In the genomic region with DNA sequence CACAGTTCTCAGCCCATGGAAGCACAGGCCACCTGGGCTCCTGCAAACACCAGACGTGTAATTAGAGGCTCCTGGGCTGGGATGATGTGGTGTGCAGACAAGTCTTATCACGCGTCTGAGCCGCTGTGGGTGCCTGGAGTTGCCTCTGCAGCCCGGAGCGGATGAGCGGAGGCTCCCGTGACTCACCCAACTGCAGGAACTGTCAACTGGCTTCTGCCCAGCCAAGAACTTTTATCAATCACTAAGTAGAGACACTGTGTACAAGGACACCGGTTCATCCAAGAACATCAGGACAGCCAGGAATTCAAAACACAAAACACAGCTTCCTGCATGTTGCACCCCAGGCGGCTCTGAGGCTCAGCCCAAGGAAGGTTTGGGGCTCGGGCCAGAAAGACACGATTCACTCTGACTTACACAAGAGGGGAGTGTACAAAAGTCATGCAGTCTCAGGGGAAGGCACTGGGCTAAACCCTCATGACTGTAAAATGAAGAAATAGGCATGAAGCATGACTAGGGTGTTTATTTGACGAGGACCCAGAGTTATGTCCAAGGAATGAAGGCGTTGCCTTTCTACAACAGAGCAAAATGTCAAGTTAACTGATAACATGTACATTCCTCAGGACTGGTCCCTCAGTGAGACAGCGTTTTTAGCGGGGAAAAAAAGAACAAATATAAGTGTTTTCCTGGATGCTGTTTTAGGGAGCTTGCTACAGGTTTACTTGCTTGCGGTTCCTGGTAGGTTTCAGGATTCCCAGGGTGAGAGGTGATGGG, we compare ENCODE assay signal across 8 cellular contexts. TPM values are rescaled to one million over a fixed set of nuclear protein-coding genes. Genes with fewer than 3 reads are reported as not detected.
DNase-seq lines count a peak whose midpoint lies in the region; ATAC-seq and TF ChIP-seq lines count a peak whose summit lies in the region.

No MANE protein-coding gene starts in this region.

- 35 to 40% methylated on average over 17 of the region's 17 CpGs for WGBS in tibial nerve, 2 donors

- peaks cover 0 to 14% (median 0%) of the 10 kb centered on the region in 3 donors for H3K36me3 ChIP-seq in tibial nerve

- TF ChIP-seq EP300 in tibial nerve (IDR thresholded peaks at IDR 0.05) = peak; percentile 70 to 97

- peaks cover 0 to 31% (median 8%) of the 10 kb centered on the region in 4 donors for H3K4me1 ChIP-seq in tibial nerve

- ATAC-seq in left lobe of liver = peak; percentile 28

- DNase-seq in Caki2 (ENCODE audit: low read depth) (peak; percentile 91), NCI-H2081 treated with DMSO at 0.1 percent for 48 hours (lab: John Stamatoyannopoulos, UW) (peak; percentile 45), astrocyte of the spinal cord (ENCODE audit: low read depth, low spot score) (peak; percentile 94), left lobe of liver (ENCODE audit: low spot score) (peak; percentile 76), tibial nerve (ENCODE audit: low spot score in 2 of 2) (peak; percentile 90 to 94), GM13976 (ENCODE audit: low spot score) (no peak)
- no peak for DNase-seq in stimulated activated CD4-positive, alpha-beta T cell treated with anti-CD3 and anti-CD28 coated beads, Interleukin-12 subunit alpha, Interleukin-12 subunit beta, amount 100 ng/mL, for 4 hours
- DNase-seq in stimulated activated CD4-positive, alpha-beta T cell treated with anti-CD3 and anti-CD28 coated beads, Interleukin-4, amount 100 ng/mL, for 4 hours = no peak

- in situ Hi-C loops in Caki2 (cut with HindIII; ENCODE audit: low pct_unique_long_range_greater_than_20kb, low sequenced_read_pairs) = no loop called here
- in situ Hi-C loops in astrocyte of the spinal cord (cut with HindIII; ENCODE audit: low sequenced_read_pairs) = loop anchor here (25.0 kb wide), 1 partner anchor 307 kb away; the partner anchor contains the start of gene SLC45A1
- in situ Hi-C loops in GM13976 (cut with MboI; ENCODE audit: low sequenced_read_pairs, unreplicated experiment) = no loop called here

- H3K9me3 ChIP-seq in tibial nerve = no peaks in the 10 kb centered on the region

- peak overlapping the region; percentile 28 to 82 (median 69) for H3K27ac ChIP-seq in tibial nerve

- no peaks in the 10 kb centered on the region for H3K27me3 ChIP-seq in tibial nerve

- no peak for TF ChIP-seq CTCF in astrocyte of the spinal cord (IDR thresholded peaks at IDR 0.05; ENCODE audit: low read depth, low read length)
- no peak for TF ChIP-seq CTCF in tibial nerve (IDR thresholded peaks at IDR 0.05)
- TF ChIP-seq CTCF in GM13976 (IDR thresholded peaks at IDR 0.05; ENCODE audit: borderline replicate concordance, control extremely low read depth, extremely low read depth, insufficient read depth, missing control alignments) = no peak

- no peak for TF ChIP-seq POLR2A in tibial nerve (IDR thresholded peaks at IDR 0.05)

- H3K4me3 ChIP-seq in astrocyte of the spinal cord (ENCODE audit: low read depth, low read length) (no peak overlapping the region), tibial nerve (no peak overlapping the region)

RNA-seq across cellular contexts. Expression of gene ERRFI1, which starts 21.1 kb away (rescaled TPM):
- total RNA-seq in Caki2 (2014; rRNA removed; shearing (Covaris generic); ENCODE audit: low replicate concordance) = 31.9 and 45.3 TPM in 2 replicates
- total RNA-seq in left lobe of liver (316 TPM), tibial nerve (100 to 1,000 TPM in 2 of 4 donors, 10 to 100 TPM in 2; 63.9 to 152 (median 95.9) TPM)

RNA-seq across cellular contexts. Expression of gene PARK7, which starts 43.5 kb away (rescaled TPM):
- total RNA-seq in Caki2 (2014; rRNA removed; shearing (Covaris generic); ENCODE audit: low replicate concordance) = 173 and 211 TPM in 2 replicates
- total RNA-seq in left lobe of liver (198 TPM), tibial nerve (100 to 1,000 TPM; 161 to 216 (median 191) TPM)

Comparison
In these comparisons a context has a peak if more than half of its experiments do, and no peak if none do; other contexts are left out.
1. DNase-seq: peak in Caki2 (single experiment), NCI-H2081 treated with DMSO at 0.1 percent for 48 hours (single experiment), astrocyte of the spinal cord (single experiment), left lobe of liver (single experiment) and tibial nerve (2 of 2); none in GM13976 (single experiment), stimulated activated CD4-positive, alpha-beta T cell treated with anti-CD3 and anti-CD28 coated beads, Interleukin-12 subunit alpha, Interleukin-12 subunit beta, amount 100 ng/mL, for 4 hours (single experiment) and stimulated activated CD4-positive, alpha-beta T cell treated with anti-CD3 and anti-CD28 coated beads, Interleukin-4, amount 100 ng/mL, for 4 hours (0 of 2).